14 cellular contexts compared by ENCODE assay signal in genomic region chr10:104077282-104078151, GRCh38. TPM values are rescaled to one million over a fixed set of nuclear protein-coding genes. Genes with fewer than 3 reads are reported as not detected.
DNase-seq lines count a peak whose midpoint lies in the region; ATAC-seq and TF ChIP-seq lines count a peak whose summit lies in the region.
"Had no signal": no experiment of that assay in that cellular context is flagged by ENCODE, and none has a peak within 500 bp of the region (broad histone marks: within the 10 kb centered on the region; RNA-seq: fewer than 3 reads in every experiment).

No MANE protein-coding gene starts in this region.

- no peaks in the 10 kb centered on the region for H3K36me3 Mint-ChIP-seq in activated T-helper 1 cell treated with anti-CD3 and anti-CD28 coated beads, Interleukin-12 subunit alpha, Interleukin-12 subunit beta, Interleukin-2, Interleukin-4 antibody, amounts not matched to agents 30 ng/mL and 10 ng/mL and 1 ng/mL, durations not matched to agents 14 hours and 24 hours and 36 hours (ENCODE audit: low read depth)

- ATAC-seq in HG02678 (IDR thresholded peaks at IDR 0.05; ENCODE audit: unreplicated experiment) (no peak), gastroesophageal sphincter (no peak)
- ATAC-seq: T-helper 17 cell had no signal

- no peak overlapping the region for H3K27ac Mint-ChIP-seq in activated T-helper 1 cell treated with anti-CD3 and anti-CD28 coated beads, Interleukin-12 subunit alpha, Interleukin-12 subunit beta, Interleukin-2, Interleukin-4 antibody, amounts not matched to agents 30 ng/mL and 10 ng/mL and 1 ng/mL, durations not matched to agents 14 hours and 24 hours and 36 hours
- H3K27ac Mint-ChIP-seq: activated T-cell treated with anti-CD3 and anti-CD28 coated beads, Interleukin-2, amount 50 U/mL, for 24 hours; T-helper 17 cell had no signal

- CTCF ChIA-PET in mammary epithelial cell (lab: Charles Lee; ENCODE audit: low non-redundant PET): no interaction called here
- CTCF ChIA-PET in RWPE1 (lab: Yijun Ruan, JAX): interaction anchor here (0.6 to 1.4 kb wide), 6 partner anchors 8 to 47 kb away, joined by 3 to 7 read pairs (median 4); partner anchors contain the start of gene COL17A1

- POLR2A ChIA-PET in RWPE1 (lab: Yijun Ruan, JAX; ENCODE audit: low non-redundant PET): interaction anchor here (0.7 kb wide), 1 partner anchor 201 kb away, joined by 3 read pairs; no protein-coding TSS in a partner anchor

- no peaks in the 10 kb centered on the region for H3K9me3 ChIP-seq in breast epithelium
- no peaks in the 10 kb centered on the region for H3K9me3 ChIP-seq in mammary epithelial cell (replicated peaks; ENCODE audit: insufficient read depth, low read length)
- H3K9me3 ChIP-seq in suprapubic skin: no peaks in the 10 kb centered on the region
- no peaks in the 10 kb centered on the region for H3K9me3 ChIP-seq in gastroesophageal sphincter

- TF ChIP-seq EP300 in suprapubic skin (IDR thresholded peaks at IDR 0.05): no peak
- TF ChIP-seq EP300 in gastroesophageal sphincter (IDR thresholded peaks at IDR 0.05): no peak

- H3K36me3 ChIP-seq in breast epithelium: no peaks in the 10 kb centered on the region
- peaks cover 74% of the 10 kb centered on the region for H3K36me3 ChIP-seq in mammary epithelial cell (ENCODE audit: insufficient read depth, low read length)
- peaks cover 6% of the 10 kb centered on the region for H3K36me3 ChIP-seq in suprapubic skin
- no peaks in the 10 kb centered on the region for H3K36me3 ChIP-seq in gastroesophageal sphincter

- TF ChIP-seq CTCF in breast epithelium (IDR thresholded peaks at IDR 0.05) (no peak), mammary epithelial cell (conservative IDR thresholded peaks at IDR 0.05 in 1 of 2, IDR thresholded peaks at IDR 0.05 in 1 of 2; ENCODE audit: extremely low read depth in 1 of 2, insufficient read depth in 1 of 2, low read depth in 1 of 2, low read length in 2 of 2) (no peak), RWPE1 (conservative IDR thresholded peaks at IDR 0.05; ENCODE audit: low read depth) (no peak), suprapubic skin (IDR thresholded peaks at IDR 0.05) (no peak), gastroesophageal sphincter (IDR thresholded peaks at IDR 0.05) (no peak)

- TF ChIP-seq POLR2A in breast epithelium (IDR thresholded peaks at IDR 0.05): no peak
- no peak for TF ChIP-seq POLR2A in suprapubic skin (IDR thresholded peaks at IDR 0.05)
- no peak for TF ChIP-seq POLR2A in gastroesophageal sphincter (IDR thresholded peaks at IDR 0.05)

- in situ Hi-C loops in mammary epithelial cell (cut with MboI; ENCODE audit: low sequenced_read_pairs in 2 of 2): no loop called here

- no peaks in the 10 kb centered on the region for H3K9me3 Mint-ChIP-seq in activated T-helper 1 cell treated with anti-CD3 and anti-CD28 coated beads, Interleukin-12 subunit alpha, Interleukin-12 subunit beta, Interleukin-2, Interleukin-4 antibody, amounts not matched to agents 30 ng/mL and 10 ng/mL and 1 ng/mL, durations not matched to agents 14 hours and 24 hours and 36 hours
- H3K9me3 Mint-ChIP-seq: activated T-cell treated with anti-CD3 and anti-CD28 coated beads, Interleukin-2, amount 50 U/mL, for 24 hours had no signal

- H3K4me2 ChIP-seq in mammary epithelial cell (ENCODE audit: insufficient read depth, low read depth, low read length): no peak overlapping the region
- H3K4me2 ChIP-seq: KMS-11 had no signal

- intact Hi-C loops in breast epithelium (cut with DNase I; ENCODE audit: low total_unique reads): no loop called here
- intact Hi-C loops in mammary epithelial cell (cut with micrococcal nuclease): no loop called here
- intact Hi-C loops in activated T-helper 1 cell treated with anti-CD3 and anti-CD28 coated beads, Interleukin-12 subunit alpha, Interleukin-12 subunit beta, Interleukin-2, Interleukin-4 antibody, amounts not matched to agents 30 ng/mL and 10 ng/mL and 1 ng/mL, durations not matched to agents 14 hours and 24 hours and 36 hours (cut with micrococcal nuclease): no loop called here

- H3K27ac ChIP-seq in breast epithelium (peak overlapping the region; percentile 6 to 68), mammary epithelial cell (ENCODE audit: insufficient read depth, low read depth, low read length) (no peak overlapping the region), RWPE1 (peak overlapping the region; percentile 33), layer of hippocampus (ENCODE audit: low read depth, low read length) (peak overlapping the region; percentile 84), suprapubic skin (peak overlapping the region; percentile 20), gastroesophageal sphincter (no peak overlapping the region)
- H3K27ac ChIP-seq: KMS-11 had no signal

- H3K79me2 ChIP-seq in mammary epithelial cell (ENCODE audit: insufficient read depth, low read length): peaks cover 98% of the 10 kb centered on the region

- no peaks in the 10 kb centered on the region for H4K20me1 ChIP-seq in mammary epithelial cell (ENCODE audit: insufficient read depth, low read length)

- no peak for DNase-seq in breast epithelium (ENCODE audit: low spot score in 2 of 2)
- DNase-seq in mammary epithelial cell: no peak
- no peak for DNase-seq in RWPE1 (ENCODE audit: low spot score)
- no peak for DNase-seq in suprapubic skin (ENCODE audit: low spot score in 2 of 2)
- no peak for DNase-seq in activated T-helper 1 cell treated with anti-CD3 and anti-CD28 coated beads, Interleukin-12 subunit alpha, Interleukin-12 subunit beta, Interleukin-2, Interleukin-4 antibody, amounts not matched to agents 30 ng/mL and 10 ng/mL and 1 ng/mL, durations not matched to agents 14 hours and 24 hours and 36 hours (ENCODE audit: low spot score)
- DNase-seq: activated CD4-positive, alpha-beta T cell treated with anti-CD3 and anti-CD28 coated beads for 48 hours; activated T-cell treated with anti-CD3 and anti-CD28 coated beads, Interleukin-2, amount 50 U/mL, for 24 hours; stimulated activated CD4-positive, alpha-beta T cell treated with anti-CD3 and anti-CD28 coated beads, Interleukin-2, amount 100 ng/mL, for 48 hours; T-helper 17 cell had no signal

- 85% methylated on average over 6 of the region's 8 CpGs for WGBS in mammary epithelial cell (ENCODE audit: low coverage, missing lambda C conversion rate)
- 75% methylated on average over 8 of the region's 8 CpGs for WGBS in suprapubic skin
- 60% methylated on average over 2 of the region's 8 CpGs; no CpG with 5 or more reads in 1 of the 2 donors for WGBS in gastroesophageal sphincter (ENCODE audit: low coverage in 1 of 2), 2 donors

- BruUV-seq in mammary epithelial cell (replicated peaks; lab: Mats Ljungman, UMichigan): no TSS peak

- H3K4me3 Mint-ChIP-seq in activated T-helper 1 cell treated with anti-CD3 and anti-CD28 coated beads, Interleukin-12 subunit alpha, Interleukin-12 subunit beta, Interleukin-2, Interleukin-4 antibody, amounts not matched to agents 30 ng/mL and 10 ng/mL and 1 ng/mL, durations not matched to agents 14 hours and 24 hours and 36 hours: no peak overlapping the region
- H3K4me3 Mint-ChIP-seq: activated T-cell treated with anti-CD3 and anti-CD28 coated beads, Interleukin-2, amount 50 U/mL, for 24 hours; T-helper 17 cell had no signal

- H3K27me3 Mint-ChIP-seq in activated T-helper 1 cell treated with anti-CD3 and anti-CD28 coated beads, Interleukin-12 subunit alpha, Interleukin-12 subunit beta, Interleukin-2, Interleukin-4 antibody, amounts not matched to agents 30 ng/mL and 10 ng/mL and 1 ng/mL, durations not matched to agents 14 hours and 24 hours and 36 hours (ENCODE audit: insufficient read depth): peaks cover 6% of the 10 kb centered on the region
- H3K27me3 Mint-ChIP-seq: activated T-cell treated with anti-CD3 and anti-CD28 coated beads, Interleukin-2, amount 50 U/mL, for 24 hours; T-helper 17 cell had no signal

- dilution Hi-C loops in mammary epithelial cell (cut with HindIII; ENCODE audit: low sequenced_read_pairs): no loop called here

- H3K4me1 Mint-ChIP-seq in activated T-helper 1 cell treated with anti-CD3 and anti-CD28 coated beads, Interleukin-12 subunit alpha, Interleukin-12 subunit beta, Interleukin-2, Interleukin-4 antibody, amounts not matched to agents 30 ng/mL and 10 ng/mL and 1 ng/mL, durations not matched to agents 14 hours and 24 hours and 36 hours (ENCODE audit: low read depth): no peaks in the 10 kb centered on the region

- H3K4me1 ChIP-seq in breast epithelium (no peaks in the 10 kb centered on the region), mammary epithelial cell (ENCODE audit: insufficient read depth, low read length) (peaks cover 20% of the 10 kb centered on the region), suprapubic skin (peaks cover 40% of the 10 kb centered on the region), gastroesophageal sphincter (peaks cover 0 to 11% (median 0%) of the 10 kb centered on the region in 3 donors)

- no peak overlapping the region for H2AFZ ChIP-seq in mammary epithelial cell (ENCODE audit: low read depth, low read length)

- H3K27me3 ChIP-seq in breast epithelium (no peaks in the 10 kb centered on the region), mammary epithelial cell (ENCODE audit: insufficient read depth, low read length) (no peaks in the 10 kb centered on the region), layer of hippocampus (ENCODE audit: control insufficient read depth, insufficient read depth, low read length) (no peaks in the 10 kb centered on the region), suprapubic skin (no peaks in the 10 kb centered on the region), gastroesophageal sphincter (no peaks in the 10 kb centered on the region)

- H3K4me3 ChIP-seq in breast epithelium (no peak overlapping the region), mammary epithelial cell (replicated peaks in 1 of 3; ENCODE audit: insufficient read depth in 1 of 3, low read depth in 2 of 3, low read length in 3 of 3) (no peak overlapping the region), suprapubic skin (no peak overlapping the region), gastroesophageal sphincter (no peak overlapping the region)

- H3K9ac ChIP-seq in mammary epithelial cell (ENCODE audit: insufficient read depth, low read length): no peak overlapping the region
- H3K9ac ChIP-seq: KMS-11 had no signal

RNA-seq across cellular contexts. Expression of gene COL17A1, which starts 8.2 kb away (rescaled TPM):
- 10 to 100 TPM in 2 of 3 donors, under 1 TPM in 1; 0.16 to 56.1 (median 34.1) TPM for total RNA-seq in breast epithelium
- 1,000 to 10,000 TPM; 1,287 to 2,380 TPM for total RNA-seq in mammary epithelial cell
- polyA plus RNA-seq in mammary epithelial cell: 2,244 TPM
- 1,040 TPM for polyA minus RNA-seq in mammary epithelial cell
- 1,000 to 10,000 TPM in 3 of 4 donors, 100 to 1,000 TPM in 1; 926 to 1,768 (median 1,374) TPM for total RNA-seq in suprapubic skin
- total RNA-seq in gastroesophageal sphincter: 10 to 100 TPM in 1 of 4 donors, 1 to 10 TPM in 1, under 1 TPM in 2; 0.12 to 10.7 (median 0.68) TPM
- total RNA-seq in activated T-helper 1 cell treated with anti-CD3 and anti-CD28 coated beads, Interleukin-12 subunit alpha, Interleukin-12 subunit beta, Interleukin-2, Interleukin-4 antibody, amounts not matched to agents 30 ng/mL and 10 ng/mL and 1 ng/mL, durations not matched to agents 14 hours and 24 hours and 36 hours: not detected in 2 replicates
- total RNA-seq: T-helper 17 cell had no signal
- polyA plus RNA-seq: AG04450 had no signal

RNA-seq across cellular contexts. Expression of gene SFR1, which starts 44.5 kb away (rescaled TPM):
- 10 to 100 TPM in 1 of 3 donors, 1 to 10 TPM in 2; 6.3 to 11.4 (median 8.2) TPM for total RNA-seq in breast epithelium
- total RNA-seq in mammary epithelial cell: 10 to 100 TPM in 1 of 2 donors, 1 to 10 TPM in 1; 5.8 to 16.4 TPM
- polyA plus RNA-seq in mammary epithelial cell: 7.9 TPM
- 7.0 TPM for polyA minus RNA-seq in mammary epithelial cell
- 10 to 100 TPM in 1 of 4 donors, 1 to 10 TPM in 3; 4.6 to 10.8 (median 5.6) TPM for total RNA-seq in suprapubic skin
- total RNA-seq in gastroesophageal sphincter: 10 to 100 TPM in 2 of 4 donors, 1 to 10 TPM in 2; 5.3 to 12.7 (median 9.8) TPM
- 13.8 and 14.0 TPM in 2 replicates for total RNA-seq in activated T-helper 1 cell treated with anti-CD3 and anti-CD28 coated beads, Interleukin-12 subunit alpha, Interleukin-12 subunit beta, Interleukin-2, Interleukin-4 antibody, amounts not matched to agents 30 ng/mL and 10 ng/mL and 1 ng/mL, durations not matched to agents 14 hours and 24 hours and 36 hours

Comparison
In these comparisons a context has a peak if more than half of its experiments do, and no peak if none do; other contexts are left out.
1. H3K27ac ChIP-seq: peak in breast epithelium (2 of 2), RWPE1 (single experiment), layer of hippocampus (single experiment) and suprapubic skin (single experiment); none in mammary epithelial cell (single experiment) and gastroesophageal sphincter (0 of 4).
2. RNA of gene COL17A1, which starts 8.2 kb away (total RNA-seq): 1,287 to 2,380 TPM in mammary epithelial cell and 926 to 1,768 TPM in suprapubic skin; 0.16 to 56.1 TPM in breast epithelium, 0.12 to 10.7 TPM in gastroesophageal sphincter and not detected in activated T-helper 1 cell treated with anti-CD3 and anti-CD28 coated beads, Interleukin-12 subunit alpha, Interleukin-12 subunit beta, Interleukin-2, Interleukin-4 antibody, amounts not matched to agents 30 ng/mL and 10 ng/mL and 1 ng/mL, durations not matched to agents 14 hours and 24 hours and 36 hours; every median in the first group is over 10 times any median in the second.